18 cellular contexts compared by ENCODE assay signal in the genomic region with DNA sequence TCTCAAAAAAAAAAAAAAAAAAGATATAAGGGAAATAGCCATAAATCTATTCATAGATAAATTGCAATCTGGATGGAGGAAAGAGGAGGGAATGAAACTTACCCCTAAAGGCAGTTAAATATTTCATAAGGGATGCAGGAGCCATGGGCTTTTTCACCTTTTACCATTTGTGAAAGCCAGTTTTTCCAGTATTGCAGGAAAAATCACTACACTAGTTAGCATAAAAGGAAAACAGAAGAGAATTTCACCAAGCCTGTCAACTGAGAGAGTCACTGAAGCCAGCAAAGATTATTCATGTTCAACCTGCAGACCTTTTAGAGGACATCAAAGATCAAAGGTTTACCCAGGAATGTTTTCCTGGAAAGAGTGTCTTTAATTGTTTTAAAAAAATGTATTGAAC.
"Had no signal": no experiment of that assay in that cellular context is flagged by ENCODE, and none has a peak within 500 bp of the region (broad histone marks: within the 10 kb centered on the region; RNA-seq: fewer than 3 reads in every experiment).

No MANE protein-coding gene starts in this region.

- H3K27me3 ChIP-seq: Peyer's patch, SJCRH30 had no signal

- H3K4me1 ChIP-seq: Peyer's patch, SJCRH30 had no signal

- H3K4me3 ChIP-seq: Peyer's patch, SJCRH30 had no signal

- H3K36me3 ChIP-seq: Peyer's patch, SJCRH30 had no signal

- DNase-seq: KBM-7, NCI-H1048, NCI-H1105, NCI-H1417, NCI-H1436 treated with DMSO at 0.1 percent for 48 hours, NCI-H1694, NCI-H187 treated with DMSO at 0.1 percent for 48 hours, NCI-H2029 treated with DMSO at 0.1 percent for 48 hours, NCI-H2171 treated with DMSO at 0.1 percent for 48 hours, NCI-H345, NCI-H524, NCI-H526 treated with DMSO at 0.1 percent for 48 hours, NCI-H748 treated with DMSO at 0.1 percent for 48 hours, Peyer's patch, SHP77 treated with DMSO at 0.1 percent for 48 hours, SJCRH30 had no signal

- ATAC-seq: Right ventricle myocardium inferior, SK-N-SH treated with all-trans-retinoic acid at 6 μM for 48 hours had no signal

- H3K27ac ChIP-seq: Peyer's patch, SJCRH30 had no signal

- H3K9me3 ChIP-seq: Peyer's patch, SJCRH30 had no signal
